ENCODE assay signal across 23 cellular contexts in the genomic region with DNA sequence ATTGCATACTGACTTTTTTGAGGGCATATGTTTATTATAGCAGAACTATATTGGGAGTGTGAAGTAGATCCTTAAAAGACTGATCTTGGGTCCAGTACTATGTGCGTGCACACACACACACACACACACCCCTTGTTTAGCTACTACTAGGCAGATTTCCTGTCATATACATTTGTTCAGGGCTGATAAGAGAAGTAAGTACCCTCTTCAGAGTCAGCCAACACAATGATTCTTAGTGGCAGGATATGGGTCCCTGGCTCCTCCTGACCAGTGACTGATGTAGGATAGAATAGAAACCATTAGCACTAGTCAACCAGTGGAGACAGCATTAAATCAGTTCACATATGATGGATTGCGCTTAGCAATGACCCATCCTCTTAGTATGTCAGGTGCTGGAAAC.
"Had no signal": no experiment of that assay in that cellular context is flagged by ENCODE, and none has a peak within 500 bp of the region (broad histone marks: within the 10 kb centered on the region; RNA-seq: fewer than 3 reads in every experiment).

No MANE protein-coding gene starts in this region.

- H3K27ac Mint-ChIP-seq: memory B cell; mesothelial cell of epicardium; natural killer cell; stimulated activated naive B cell treated with anti-CD40 and anti-IgM and Interleukin-4, amounts not matched to agents 10 μg/mL and 1 μg/mL and 100 μg/mL, for 72 hours; stimulated activated naive CD8-positive, alpha-beta T cell treated with anti-CD3 and anti-CD28 coated beads, Interleukin-15, amount 100 ng/mL, for 72 hours had no signal

- H2AFZ ChIP-seq: hepatocyte, parathyroid adenoma had no signal

- H3K4me1 Mint-ChIP-seq: neural crest cell had no signal

- H3K79me2 ChIP-seq: hepatocyte, parathyroid adenoma had no signal

- DNase-seq: cortex of kidney; effector memory CD4-positive, alpha-beta T cell; foreskin keratinocyte; kidney; left cardiac atrium; left ventricle myocardium inferior; lower lobe of right lung; natural killer cell; retina; right lobe of liver; stimulated activated CD4-positive, alpha-beta T cell treated with anti-CD3 and anti-CD28 coated beads, Interleukin-4, amount 100 ng/mL, for 24 hours; stimulated activated naive B cell treated with anti-CD40 and anti-IgM and Interleukin-4, amounts not matched to agents 10 μg/mL and 1 μg/mL and 100 μg/mL, for 72 hours; stimulated activated naive CD8-positive, alpha-beta T cell treated with anti-CD3 and anti-CD28 coated beads, Interleukin-15, amount 100 ng/mL, for 72 hours; testis; upper lobe of right lung had no signal

- H3K9me3 ChIP-seq: lower lobe of right lung, prostate gland, right lobe of liver, testis, upper lobe of right lung, vagina had no signal

- H3K4me2 ChIP-seq: hepatocyte had no signal

- H3K4me3 ChIP-seq: hepatocyte, left ventricle myocardium inferior, lower lobe of right lung, prostate gland, right lobe of liver, testis, tibial nerve, upper lobe of right lung, vagina had no signal

- H3K4me3 Mint-ChIP-seq: memory B cell; mesothelial cell of epicardium; natural killer cell; neural crest cell; stimulated activated naive B cell treated with anti-CD40 and anti-IgM and Interleukin-4, amounts not matched to agents 10 μg/mL and 1 μg/mL and 100 μg/mL, for 72 hours; stimulated activated naive CD8-positive, alpha-beta T cell treated with anti-CD3 and anti-CD28 coated beads, Interleukin-15, amount 100 ng/mL, for 72 hours had no signal

- H3K27me3 Mint-ChIP-seq: memory B cell; stimulated activated naive B cell treated with anti-CD40 and anti-IgM and Interleukin-4, amounts not matched to agents 10 μg/mL and 1 μg/mL and 100 μg/mL, for 72 hours had no signal

- H3K36me3 Mint-ChIP-seq: mesothelial cell of epicardium, natural killer cell had no signal

- H3K9me3 Mint-ChIP-seq: natural killer cell; stimulated activated naive CD8-positive, alpha-beta T cell treated with anti-CD3 and anti-CD28 coated beads, Interleukin-15, amount 100 ng/mL, for 72 hours had no signal

- H3K36me3 ChIP-seq: left ventricle myocardium inferior, lower lobe of right lung, prostate gland, right lobe of liver, tibial nerve, upper lobe of right lung, vagina had no signal

- H3K27ac ChIP-seq: foreskin keratinocyte, hepatocyte, left ventricle myocardium inferior, lower lobe of right lung, parathyroid adenoma, prostate gland, right lobe of liver, testis, tibial nerve, upper lobe of right lung, vagina had no signal

- H3K4me1 ChIP-seq: foreskin keratinocyte, left ventricle myocardium inferior, lower lobe of right lung, parathyroid adenoma, prostate gland, right lobe of liver, testis, tibial nerve, upper lobe of right lung, vagina had no signal
